Comparison of ENCODE assay signal across 1 cellular context in genomic region chr3:48607519-48607918, GRCh38.
TF ChIP-seq lines count a peak whose summit lies in the region.

No MANE protein-coding gene starts in this region.

TF ChIP-seq in HepG2, 621 proteins besides CTCF, POLR2A, EP300 and RAD21:
- no peak for TF ChIP-seq GFI1 (CRISPR knock-in tag; IDR thresholded peaks at IDR 0.05; ENCODE audit: borderline replicate concordance)
- TF ChIP-seq, protein P1, sequence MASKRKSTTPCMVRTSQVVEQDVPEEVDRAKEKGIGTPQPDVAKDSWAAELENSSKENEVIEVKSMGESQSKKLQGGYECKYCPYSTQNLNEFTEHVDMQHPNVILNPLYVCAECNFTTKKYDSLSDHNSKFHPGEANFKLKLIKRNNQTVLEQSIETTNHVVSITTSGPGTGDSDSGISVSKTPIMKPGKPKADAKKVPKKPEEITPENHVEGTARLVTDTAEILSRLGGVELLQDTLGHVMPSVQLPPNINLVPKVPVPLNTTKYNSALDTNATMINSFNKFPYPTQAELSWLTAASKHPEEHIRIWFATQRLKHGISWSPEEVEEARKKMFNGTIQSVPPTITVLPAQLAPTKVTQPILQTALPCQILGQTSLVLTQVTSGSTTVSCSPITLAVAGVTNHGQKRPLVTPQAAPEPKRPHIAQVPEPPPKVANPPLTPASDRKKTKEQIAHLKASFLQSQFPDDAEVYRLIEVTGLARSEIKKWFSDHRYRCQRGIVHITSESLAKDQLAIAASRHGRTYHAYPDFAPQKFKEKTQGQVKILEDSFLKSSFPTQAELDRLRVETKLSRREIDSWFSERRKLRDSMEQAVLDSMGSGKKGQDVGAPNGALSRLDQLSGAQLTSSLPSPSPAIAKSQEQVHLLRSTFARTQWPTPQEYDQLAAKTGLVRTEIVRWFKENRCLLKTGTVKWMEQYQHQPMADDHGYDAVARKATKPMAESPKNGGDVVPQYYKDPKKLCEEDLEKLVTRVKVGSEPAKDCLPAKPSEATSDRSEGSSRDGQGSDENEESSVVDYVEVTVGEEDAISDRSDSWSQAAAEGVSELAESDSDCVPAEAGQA (IDR thresholded peaks at IDR 0.05; ENCODE audit: low read depth), result no peak
- TF ChIP-seq, protein P1 (CRISPR knock-in tag; IDR thresholded peaks at IDR 0.05; ENCODE audit: borderline replicate concordance), result no peak
- 0 out of 2 replicates have a peak, but pooled peaks have one; percentile 13 for TF ChIP-seq ATF7 (IDR thresholded peaks at IDR 0.05)
- TF ChIP-seq ATF7 (CRISPR knock-in tag; IDR thresholded peaks at IDR 0.05), result no peak
- TF ChIP-seq ZNF841 (CRISPR knock-in tag; IDR thresholded peaks at IDR 0.05; ENCODE audit: borderline replicate concordance), result no peak
- no peak for TF ChIP-seq CENPT (CRISPR knock-in tag; IDR thresholded peaks at IDR 0.05; ENCODE audit: low read depth)
- TF ChIP-seq NCOA1 (CRISPR knock-in tag; IDR thresholded peaks at IDR 0.05), result no peak
